7 cellular contexts compared by ENCODE assay signal in genomic region chr10:122163182-122164027, GRCh38.
DNase-seq lines count a peak whose midpoint lies in the region; ATAC-seq and TF ChIP-seq lines count a peak whose summit lies in the region.

No MANE protein-coding gene starts in this region.

- intact Hi-C loops in activated CD8-positive, alpha-beta T cell treated with anti-CD3 and anti-CD28 coated beads for 36 hours (cut with micrococcal nuclease), result no loop called here

- H3K36me3 ChIP-seq in iPS-20b (ENCODE audit: insufficient read depth, low read depth, low read length), result peaks cover 5% of the 10 kb centered on the region; the same call in 1 of the 2 replicates

- TF ChIP-seq CTCF in activated CD8-positive, alpha-beta T cell treated with anti-CD3 and anti-CD28 coated beads for 36 hours (IDR thresholded peaks at IDR 0.05), result no peak

- peak; percentile 7 for ATAC-seq in activated CD8-positive, alpha-beta T cell treated with anti-CD3 and anti-CD28 coated beads for 36 hours
- ATAC-seq in HG03025 (IDR thresholded peaks at IDR 0.05; ENCODE audit: low FRiP score, unreplicated experiment), result no peak

- peak overlapping the region; percentile 52 for H3K27ac ChIP-seq in iPS-20b (ENCODE audit: low read length)
- H3K27ac ChIP-seq in substantia nigra (ENCODE audit: low read depth, low read length, poor library complexity, severe bottlenecking), result peak overlapping the region; percentile 35

- H3K36me3 Mint-ChIP-seq in activated CD8-positive, alpha-beta T cell treated with anti-CD3 and anti-CD28 coated beads for 36 hours (ENCODE audit: low read depth), result no peaks in the 10 kb centered on the region

- CTCF ChIA-PET in activated CD8-positive, alpha-beta T cell treated with anti-CD3 and anti-CD28 coated beads for 36 hours (lab: Charles Lee), result no interaction called here

- peaks cover 25% of the 10 kb centered on the region; the same call in 1 of the 2 replicates for H3K4me1 ChIP-seq in iPS-20b (ENCODE audit: insufficient read depth, low read length)

- H3K9me3 Mint-ChIP-seq in activated CD8-positive, alpha-beta T cell treated with anti-CD3 and anti-CD28 coated beads for 36 hours, result no peaks in the 10 kb centered on the region

- no peaks in the 10 kb centered on the region for H3K9me3 ChIP-seq in iPS-20b (ENCODE audit: insufficient read depth, low read depth, low read length)

- H3K4me1 Mint-ChIP-seq in activated CD8-positive, alpha-beta T cell treated with anti-CD3 and anti-CD28 coated beads for 36 hours (ENCODE audit: low read depth), result peaks cover 2% of the 10 kb centered on the region

- H3K27ac Mint-ChIP-seq in activated CD8-positive, alpha-beta T cell treated with anti-CD3 and anti-CD28 coated beads for 36 hours, result no peak overlapping the region

- peaks cover 57% of the 10 kb centered on the region for H3K27me3 Mint-ChIP-seq in activated CD8-positive, alpha-beta T cell treated with anti-CD3 and anti-CD28 coated beads for 36 hours

- POLR2A ChIA-PET in activated CD8-positive, alpha-beta T cell treated with anti-CD3 and anti-CD28 coated beads for 36 hours (lab: Charles Lee), result interaction anchor here (0.5 kb wide), 1 partner anchor 157 kb away, joined by 3 read pairs; no protein-coding TSS in a partner anchor

- H3K27me3 ChIP-seq in iPS-20b (ENCODE audit: insufficient read depth, low read length), result peaks cover 9% of the 10 kb centered on the region; the same call in 1 of the 2 replicates

- peak overlapping the region; percentile 72 for H3K4me3 ChIP-seq in iPS-20b (ENCODE audit: low read length)

- no peak overlapping the region for H3K4me3 Mint-ChIP-seq in activated CD8-positive, alpha-beta T cell treated with anti-CD3 and anti-CD28 coated beads for 36 hours

- DNase-seq in M059J (ENCODE audit: low read depth) (peak; percentile 48), substantia nigra (lab: John Stamatoyannopoulos, UW) (peak in 6 of 49 donors; percentile 18 to 81 (median 35)), occipital lobe (lab: John Stamatoyannopoulos, UW) (no peak), activated gamma-delta T cell treated with Interleukin-2 at 50 U/mL for 16 hours (no peak)
- DNase-seq in activated CD8-positive, alpha-beta T cell treated with anti-CD3 and anti-CD28 coated beads for 36 hours, result peak; percentile 17

- H3K9ac ChIP-seq in iPS-20b (ENCODE audit: low read depth, low read length), result peak overlapping the region; percentile 89

Comparison
In these comparisons a context has a peak if more than half of its experiments do, and no peak if none do; other contexts are left out.
1. DNase-seq: peak in M059J (single experiment) and activated CD8-positive, alpha-beta T cell treated with anti-CD3 and anti-CD28 coated beads for 36 hours (single experiment); none in occipital lobe (single experiment) and activated gamma-delta T cell treated with Interleukin-2 at 50 U/mL for 16 hours (single experiment).